ENCODE assay signal across 8 cellular contexts in genomic region chr14:24113801-24114535, GRCh38. TPM values are rescaled to one million over a fixed set of nuclear protein-coding genes. Genes with fewer than 3 reads are reported as not detected.
DNase-seq lines count a peak whose midpoint lies in the region; ATAC-seq and TF ChIP-seq lines count a peak whose summit lies in the region.

No MANE protein-coding gene starts in this region.

- TF ChIP-seq CTCF in liver (IDR thresholded peaks at IDR 0.05; ENCODE audit: low read depth, low read length, missing input control), result no peak

- H3K36me3 Mint-ChIP-seq in dendritic cell treated with granulocyte-macrophage colony-stimulating factor and Interleukin-4, amounts not matched to agents 40 ng/mL and 50 ng/mL, for 4 days (ENCODE audit: low read depth), result peaks cover 51% of the 10 kb centered on the region

- peak overlapping the region; percentile 55 to 94 (median 90) for H3K4me3 ChIP-seq in liver (ENCODE audit: low read depth in 1 of 3, low read length in 3 of 3)

- TF ChIP-seq RAD21 in liver (IDR thresholded peaks at IDR 0.05), result peak in 1 of 2 donors; percentile 59

- no peaks in the 10 kb centered on the region for H3K9me3 Mint-ChIP-seq in dendritic cell treated with granulocyte-macrophage colony-stimulating factor and Interleukin-4, amounts not matched to agents 40 ng/mL and 50 ng/mL, for 4 days

- peak overlapping the region; percentile 88 for H3K4me3 Mint-ChIP-seq in dendritic cell treated with granulocyte-macrophage colony-stimulating factor and Interleukin-4, amounts not matched to agents 40 ng/mL and 50 ng/mL, for 4 days

- peaks cover 3 to 13% (median 11%) of the 10 kb centered on the region in 4 donors for H3K36me3 ChIP-seq in liver (ENCODE audit: control insufficient read depth in 4 of 4, insufficient read depth in 3 of 4, low read depth in 1 of 4, low read length in 3 of 4)

- WGBS in liver, result under 1% methylated on average over 42 of the region's 42 CpGs

- H3K4me1 Mint-ChIP-seq in dendritic cell treated with granulocyte-macrophage colony-stimulating factor and Interleukin-4, amounts not matched to agents 40 ng/mL and 50 ng/mL, for 4 days (ENCODE audit: low read depth), result peaks cover 42% of the 10 kb centered on the region

- peak; percentile 25 for ATAC-seq in HG03442 (IDR thresholded peaks at IDR 0.05; ENCODE audit: unreplicated experiment)

- H3K27ac Mint-ChIP-seq in dendritic cell treated with granulocyte-macrophage colony-stimulating factor and Interleukin-4, amounts not matched to agents 40 ng/mL and 50 ng/mL, for 4 days, result peak overlapping the region; percentile 100

- no peaks in the 10 kb centered on the region for H3K27me3 ChIP-seq in liver (ENCODE audit: control insufficient read depth in 4 of 4, insufficient read depth in 4 of 4, low read length in 3 of 4)

- intact Hi-C loops in dendritic cell treated with granulocyte-macrophage colony-stimulating factor and Interleukin-4, amounts not matched to agents 40 ng/mL and 50 ng/mL, for 4 days (cut with micrococcal nuclease), result loop anchor here (1.0 to 10.0 kb wide), 6 partner anchors 20 to 101 kb away; partner anchors contain the start of genes CHMP4A, EMC9, IPO4 and IRF9

- H3K27ac ChIP-seq in liver (ENCODE audit: low read depth in 1 of 2, low read length in 2 of 2), result peak overlapping the region; percentile 99 to 100

- peak overlapping the region; percentile 94 to 97 for H3K9ac ChIP-seq in liver (ENCODE audit: low read depth in 1 of 2, low read length in 2 of 2)

- no peaks in the 10 kb centered on the region for H3K27me3 Mint-ChIP-seq in dendritic cell treated with granulocyte-macrophage colony-stimulating factor and Interleukin-4, amounts not matched to agents 40 ng/mL and 50 ng/mL, for 4 days

- H3K9me3 ChIP-seq in liver (ENCODE audit: control insufficient read depth in 4 of 4, low read length in 3 of 4), result no peaks in the 10 kb centered on the region

- TF ChIP-seq POLR2A in GM19193 (IDR thresholded peaks at IDR 0.05; ENCODE audit: extremely low read depth, insufficient read depth, insufficient read length), result peak; percentile 75

- peaks cover 4 to 51% (median 42%) of the 10 kb centered on the region in 4 donors for H3K4me1 ChIP-seq in liver (ENCODE audit: control insufficient read depth in 4 of 4, insufficient read depth in 4 of 4, low read length in 3 of 4)

- peak; percentile 88 to 94 for DNase-seq in AML-193 (lab: John Stamatoyannopoulos, UW)
- DNase-seq in NCI-H526 (lab: John Stamatoyannopoulos, UW), result peak; percentile 90 to 92
- DNase-seq in activated CD4-positive, alpha-beta T cell treated with anti-CD3 and anti-CD28 coated beads, Interleukin-2, amount 50 U/mL, for 1 hour, result peak; percentile 73
- DNase-seq in stimulated activated CD4-positive, alpha-beta T cell treated with anti-CD3 and anti-CD28 coated beads, Interleukin-4, amount 100 ng/mL, for 1 hour, result peak; percentile 69

TF ChIP-seq in liver, 16 proteins besides CTCF, POLR2A, EP300 and RAD21:
- TF ChIP-seq SP1 (IDR thresholded peaks at IDR 0.05) (peak; percentile 94), YY1 (IDR thresholded peaks at IDR 0.05) (peak; percentile 28), NR2F2 (IDR thresholded peaks at IDR 0.05) (peak; percentile 25), FOXA1 (IDR thresholded peaks at IDR 0.05) (peak; percentile 90), ZBTB33 (IDR thresholded peaks at IDR 0.05) (peak; percentile 78), FOXA2 (IDR thresholded peaks at IDR 0.05) (peak; percentile 49), RXRA (IDR thresholded peaks at IDR 0.05) (peak; percentile 99), EGR1 (IDR thresholded peaks at IDR 0.05; ENCODE audit: low read depth in 2 of 2) (peak; percentile 82 to 94), GABPA (IDR thresholded peaks at IDR 0.05 in 1 of 2, conservative IDR thresholded peaks at IDR 0.05 in 1 of 2) (peak; percentile 68 to 84), HNF4G (IDR thresholded peaks at IDR 0.05) (peak; percentile 98), TAF1 (conservative IDR thresholded peaks at IDR 0.05) (peak; percentile 96), MAX (IDR thresholded peaks at IDR 0.05) (peak; percentile 63), JUND (IDR thresholded peaks at IDR 0.05) (peak; percentile 61 to 89), HNF4A (conservative IDR thresholded peaks at IDR 0.05) (peak; percentile 97 to 98)
- TF ChIP-seq, protein P1, sequence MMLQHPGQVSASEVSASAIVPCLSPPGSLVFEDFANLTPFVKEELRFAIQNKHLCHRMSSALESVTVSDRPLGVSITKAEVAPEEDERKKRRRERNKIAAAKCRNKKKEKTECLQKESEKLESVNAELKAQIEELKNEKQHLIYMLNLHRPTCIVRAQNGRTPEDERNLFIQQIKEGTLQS (IDR thresholded peaks at IDR 0.05), result peak; percentile 76
- TF ChIP-seq, protein P2, sequence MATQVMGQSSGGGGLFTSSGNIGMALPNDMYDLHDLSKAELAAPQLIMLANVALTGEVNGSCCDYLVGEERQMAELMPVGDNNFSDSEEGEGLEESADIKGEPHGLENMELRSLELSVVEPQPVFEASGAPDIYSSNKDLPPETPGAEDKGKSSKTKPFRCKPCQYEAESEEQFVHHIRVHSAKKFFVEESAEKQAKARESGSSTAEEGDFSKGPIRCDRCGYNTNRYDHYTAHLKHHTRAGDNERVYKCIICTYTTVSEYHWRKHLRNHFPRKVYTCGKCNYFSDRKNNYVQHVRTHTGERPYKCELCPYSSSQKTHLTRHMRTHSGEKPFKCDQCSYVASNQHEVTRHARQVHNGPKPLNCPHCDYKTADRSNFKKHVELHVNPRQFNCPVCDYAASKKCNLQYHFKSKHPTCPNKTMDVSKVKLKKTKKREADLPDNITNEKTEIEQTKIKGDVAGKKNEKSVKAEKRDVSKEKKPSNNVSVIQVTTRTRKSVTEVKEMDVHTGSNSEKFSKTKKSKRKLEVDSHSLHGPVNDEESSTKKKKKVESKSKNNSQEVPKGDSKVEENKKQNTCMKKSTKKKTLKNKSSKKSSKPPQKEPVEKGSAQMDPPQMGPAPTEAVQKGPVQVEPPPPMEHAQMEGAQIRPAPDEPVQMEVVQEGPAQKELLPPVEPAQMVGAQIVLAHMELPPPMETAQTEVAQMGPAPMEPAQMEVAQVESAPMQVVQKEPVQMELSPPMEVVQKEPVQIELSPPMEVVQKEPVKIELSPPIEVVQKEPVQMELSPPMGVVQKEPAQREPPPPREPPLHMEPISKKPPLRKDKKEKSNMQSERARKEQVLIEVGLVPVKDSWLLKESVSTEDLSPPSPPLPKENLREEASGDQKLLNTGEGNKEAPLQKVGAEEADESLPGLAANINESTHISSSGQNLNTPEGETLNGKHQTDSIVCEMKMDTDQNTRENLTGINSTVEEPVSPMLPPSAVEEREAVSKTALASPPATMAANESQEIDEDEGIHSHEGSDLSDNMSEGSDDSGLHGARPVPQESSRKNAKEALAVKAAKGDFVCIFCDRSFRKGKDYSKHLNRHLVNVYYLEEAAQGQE (IDR thresholded peaks at IDR 0.05), result peak; percentile 78

RNA-seq across cellular contexts. Expression of gene DCAF11, which starts 0.6 kb away (rescaled TPM):
- total RNA-seq in liver, result 100 to 1,000 TPM; 215 to 312 TPM
- polyA plus RNA-seq in liver, result 100 to 1,000 TPM in 1 of 2 donors, 10 to 100 TPM in 1; 30.1 to 119 TPM

RNA-seq across cellular contexts. Expression of gene NRL, which starts 0.8 kb away (rescaled TPM):
- 1 to 10 TPM; 2.7 to 3.2 TPM for total RNA-seq in liver
- polyA plus RNA-seq in liver, result 1 to 10 TPM; 1.5 to 2.9 TPM

RNA-seq across cellular contexts. Expression of gene FITM1, which starts 16.5 kb away (rescaled TPM):
- 1 to 10 TPM; 1.7 to 6.4 TPM for total RNA-seq in liver
- 10 to 100 TPM; 11.9 to 16.1 TPM for polyA plus RNA-seq in liver

RNA-seq across cellular contexts. Expression of gene PCK2, which starts 19.9 kb away (rescaled TPM):
- total RNA-seq in liver, result 100 to 1,000 TPM in 1 of 2 donors, 10 to 100 TPM in 1; 39.8 to 205 TPM
- polyA plus RNA-seq in liver, result 100 to 1,000 TPM; 236 to 250 TPM

RNA-seq across cellular contexts. Expression of gene PSME1, which starts 22.0 kb away (rescaled TPM):
- 10 to 100 TPM; 63.3 to 71.9 TPM for total RNA-seq in liver
- 100 to 1,000 TPM; 131 to 237 TPM for polyA plus RNA-seq in liver

Comparison
In these comparisons a context has a peak if more than half of its experiments do, and no peak if none do; other contexts are left out.
1. Peak in every context shown above with its lines: DNase-seq, ATAC-seq, H3K4me3 ChIP-seq and H3K27ac ChIP-seq.